In the genomic region with DNA sequence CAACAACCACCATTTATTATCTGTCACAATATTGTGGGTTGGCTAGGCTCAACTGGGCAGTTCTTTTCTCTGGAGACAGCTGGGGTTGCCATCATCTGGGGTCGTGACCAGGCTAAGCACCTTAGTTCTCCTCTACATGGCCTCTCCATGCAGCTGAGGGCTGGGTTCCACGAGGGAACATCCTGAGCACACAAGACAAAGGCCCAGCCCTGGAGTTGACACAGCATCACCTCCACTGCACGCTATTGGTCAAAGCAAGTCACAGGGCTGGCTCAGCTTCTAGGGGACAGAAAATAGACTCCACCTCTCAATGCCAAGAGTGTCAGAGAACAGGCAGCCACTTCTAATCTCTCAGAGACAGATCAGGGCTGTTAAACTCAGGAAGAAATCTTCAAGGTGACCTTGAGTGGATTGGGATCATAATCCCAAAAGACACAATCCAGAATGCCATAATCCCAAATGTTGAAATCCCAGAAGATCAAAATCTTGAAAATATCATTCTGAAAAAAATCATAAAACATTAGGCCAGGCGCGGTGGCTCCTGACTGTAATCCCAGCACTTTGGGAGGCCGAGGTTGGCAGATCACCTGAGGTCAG, we compare ENCODE assay signal across 18 cellular contexts. TPM values are rescaled to one million over a fixed set of nuclear protein-coding genes. Genes with fewer than 3 reads are reported as not detected.
A peak's percentile ranks its signal among the peaks of the same experiment; 100 is the strongest.
DNase-seq lines count a peak whose midpoint lies in the region; ATAC-seq lines count a peak whose summit lies in the region.
"Had no signal": no experiment of that assay in that cellular context is flagged by ENCODE, and none has a peak within 500 bp of the region (broad histone marks: within the 10 kb centered on the region; RNA-seq: fewer than 3 reads in every experiment).

No MANE protein-coding gene starts in this region.

- no peak for DNase-seq in stimulated activated naive CD8-positive, alpha-beta T cell treated with anti-CD3 and anti-CD28 coated beads, Interleukin-15, amount 100 ng/mL, for 72 hours
- no peak for DNase-seq in stimulated activated naive CD8-positive, alpha-beta T cell treated with anti-CD3 and anti-CD28 coated beads, Interleukin-15, Interleukin-2, amounts not matched to agents 100 U/mL and 50 U/mL, for 24 hours
- DNase-seq in NAMALWA (ENCODE audit: low spot score), result peak; percentile 43
- no peak for DNase-seq in left lobe of liver (ENCODE audit: low spot score)
- DNase-seq in foreskin melanocyte, result no peak
- no peak for DNase-seq in NCI-H1694 treated with DMSO at 0.1 percent for 48 hours (lab: John Stamatoyannopoulos, UW)
- DNase-seq: activated CD4-positive, alpha-beta T cell treated with anti-CD3 and anti-CD28 coated beads for 4 hours; activated CD8-positive, alpha-beta memory T cell treated with anti-CD3 and anti-CD28 coated beads, Interleukin-2, amount 50 U/mL, for 4 hours; activated naive CD4-positive, alpha-beta T cell; aorta; CD8-positive, alpha-beta memory T cell; effector CD4-positive, alpha-beta T cell; glutamatergic neuron; left lung; NCI-H2029; NCI-H446 treated with DMSO at 0.1 percent for 48 hours had no signal

- H3K4me1 Mint-ChIP-seq in stimulated activated naive CD8-positive, alpha-beta T cell treated with anti-CD3 and anti-CD28 coated beads, Interleukin-15, amount 100 ng/mL, for 72 hours, result peaks cover 6% of the 10 kb centered on the region
- H3K4me1 Mint-ChIP-seq: CD8-positive, alpha-beta memory T cell had no signal

- peak; percentile 50 for ATAC-seq in stimulated activated naive CD8-positive, alpha-beta T cell treated with anti-CD3 and anti-CD28 coated beads, Interleukin-15, amount 100 ng/mL, for 72 hours
- ATAC-seq in stimulated activated naive CD8-positive, alpha-beta T cell treated with anti-CD3 and anti-CD28 coated beads, Interleukin-15, Interleukin-2, amounts not matched to agents 100 U/mL and 50 U/mL, for 24 hours, result no peak
- ATAC-seq in esophagus mucosa (peak; percentile 43), left lobe of liver (no peak), GM21529 (IDR thresholded peaks at IDR 0.05; ENCODE audit: unreplicated experiment) (no peak)

- peaks cover 22% of the 10 kb centered on the region for H3K27me3 Mint-ChIP-seq in stimulated activated naive CD8-positive, alpha-beta T cell treated with anti-CD3 and anti-CD28 coated beads, Interleukin-15, amount 100 ng/mL, for 72 hours

- no peak overlapping the region for H3K27ac Mint-ChIP-seq in stimulated activated naive CD8-positive, alpha-beta T cell treated with anti-CD3 and anti-CD28 coated beads, Interleukin-15, amount 100 ng/mL, for 72 hours
- H3K27ac Mint-ChIP-seq: CD8-positive, alpha-beta memory T cell had no signal

- no peak overlapping the region for H3K4me3 Mint-ChIP-seq in stimulated activated naive CD8-positive, alpha-beta T cell treated with anti-CD3 and anti-CD28 coated beads, Interleukin-15, amount 100 ng/mL, for 72 hours
- H3K4me3 Mint-ChIP-seq: CD8-positive, alpha-beta memory T cell had no signal

- H3K9me3 Mint-ChIP-seq in stimulated activated naive CD8-positive, alpha-beta T cell treated with anti-CD3 and anti-CD28 coated beads, Interleukin-15, amount 100 ng/mL, for 72 hours, result no peaks in the 10 kb centered on the region
- H3K9me3 Mint-ChIP-seq: CD8-positive, alpha-beta memory T cell had no signal

RNA-seq across cellular contexts. Expression of gene USP10, which starts 13.0 kb away (rescaled TPM):
- total RNA-seq in esophagus mucosa, result 63.0 TPM
- 33.8 TPM for total RNA-seq in left lobe of liver

RNA-seq across cellular contexts. Expression of gene KLHL36, which starts 38.5 kb away (rescaled TPM):
- 26.3 TPM for total RNA-seq in esophagus mucosa
- total RNA-seq in left lobe of liver, result 26.8 TPM

Comparison
In these comparisons a context has a peak if more than half of its experiments do, and no peak if none do; other contexts are left out.
1. ATAC-seq: peak in stimulated activated naive CD8-positive, alpha-beta T cell treated with anti-CD3 and anti-CD28 coated beads, Interleukin-15, amount 100 ng/mL, for 72 hours (single experiment) and esophagus mucosa (single experiment); none in stimulated activated naive CD8-positive, alpha-beta T cell treated with anti-CD3 and anti-CD28 coated beads, Interleukin-15, Interleukin-2, amounts not matched to agents 100 U/mL and 50 U/mL, for 24 hours (single experiment), left lobe of liver (single experiment) and GM21529 (single experiment).